ENCODE assay signal across 22 cellular contexts in the genomic region with DNA sequence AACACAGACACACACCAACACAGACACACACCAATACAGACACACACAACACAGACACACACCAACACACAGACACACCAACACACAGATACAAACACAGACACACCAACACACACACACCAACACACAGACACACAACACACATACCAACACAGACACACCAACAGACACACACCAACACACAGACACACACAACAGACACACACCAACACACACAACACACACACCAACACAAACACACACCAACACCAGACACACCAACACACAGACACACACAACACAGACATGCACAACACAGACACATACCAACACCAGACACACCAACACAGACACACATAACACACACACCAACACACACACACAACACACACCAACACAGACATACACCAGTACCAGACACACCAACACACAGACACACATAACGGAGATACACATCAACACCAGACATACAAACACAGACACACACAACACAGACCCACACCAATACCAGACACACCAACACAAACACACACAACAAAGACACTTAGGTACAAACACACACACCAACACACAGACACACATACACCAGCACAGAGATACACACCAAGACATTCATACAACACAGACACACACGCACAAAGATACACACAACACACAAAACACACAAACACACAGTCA. TPM values are rescaled to one million over a fixed set of nuclear protein-coding genes. Genes with fewer than 3 reads are reported as not detected.
DNase-seq lines count a peak whose midpoint lies in the region; ATAC-seq, FAIRE-seq and TF ChIP-seq lines count a peak whose summit lies in the region.
"Had no signal": no experiment of that assay in that cellular context is flagged by ENCODE, and none has a peak within 500 bp of the region (broad histone marks: within the 10 kb centered on the region; RNA-seq: fewer than 3 reads in every experiment).

No MANE protein-coding gene starts in this region.

- H3K4me1 ChIP-seq in HEK293 (ENCODE audit: control insufficient read depth, insufficient read depth, low read length) (0 out of 2 replicates have a peak, but pooled peaks cover 6% of the 10 kb centered on the region), GM12878 (ENCODE audit: control insufficient read depth, insufficient read depth, low read length) (no peaks in the 10 kb centered on the region), mesenchymal stem cell (ENCODE audit: control insufficient read depth, insufficient read depth, low read depth, low read length) (peaks cover 30% of the 10 kb centered on the region), mucosa of descending colon (ENCODE audit: low read depth) (peaks cover 12% of the 10 kb centered on the region)
- H3K4me1 ChIP-seq in CD4-positive, alpha-beta memory T cell (ENCODE audit: insufficient read depth, low read length) = no peaks in the 10 kb centered on the region
- H3K4me1 ChIP-seq: BLaER1, Caco-2 had no signal

- no peak for FAIRE-seq in GM12878 (lab: Jason Lieb, UNC)
- FAIRE-seq: GM19239, H54 had no signal

- no peak overlapping the region for H3K4ac ChIP-seq in mesenchymal stem cell (ENCODE audit: low read depth in 1 of 2, low read length in 2 of 2)

- H3K4me3 ChIP-seq in HEK293 (ENCODE audit: low read depth, low read length) = no peak overlapping the region
- H3K4me3 ChIP-seq in GM12878 = no peak overlapping the region
- H3K4me3 ChIP-seq in mesenchymal stem cell (ENCODE audit: insufficient read depth in 1 of 2, low read depth in 1 of 2, low read length in 2 of 2) = no peak overlapping the region
- H3K4me3 ChIP-seq in CD4-positive, alpha-beta memory T cell (ENCODE audit: low read length in 2 of 2) = no peak overlapping the region
- no peak overlapping the region for H3K4me3 ChIP-seq in mucosa of descending colon
- H3K4me3 ChIP-seq: BLaER1 had no signal

- no peaks in the 10 kb centered on the region for H3K79me1 ChIP-seq in mesenchymal stem cell (replicated peaks; ENCODE audit: low read length, poor library complexity, severe bottlenecking)

- POLR2A ChIA-PET in HEK293 (lab: Yijun Ruan, JAX) (no interaction called here), GM12878 (lab: Charles Lee) (no interaction called here)
- POLR2A ChIA-PET in CD4-positive, alpha-beta memory T cell (lab: Charles Lee; ENCODE audit: partially characterized antibody) = no interaction called here

- RAD21 ChIA-PET in GM12878 (lab: Charles Lee; ENCODE audit: unreplicated experiment) = no interaction called here

- TF ChIP-seq RAD21 in GM12878 (IDR thresholded peaks at IDR 0.05; ENCODE audit: insufficient read depth, low read depth, low read length) = no peak

- H3K27ac ChIP-seq in HEK293 (ENCODE audit: extremely low read depth, low read depth, low read length) = no peak overlapping the region
- H3K27ac ChIP-seq in GM12878 (ENCODE audit: control insufficient read depth, insufficient read depth) = no peak overlapping the region
- no peak overlapping the region for H3K27ac ChIP-seq in mesenchymal stem cell (ENCODE audit: low read length, poor library complexity, severe bottlenecking)
- no peak overlapping the region for H3K27ac ChIP-seq in CD4-positive, alpha-beta memory T cell (ENCODE audit: low read depth, low read length)
- H3K27ac ChIP-seq: BLaER1 had no signal

- no peak for TF ChIP-seq EP300 in GM12878 (IDR thresholded peaks at IDR 0.05; ENCODE audit: borderline replicate concordance in 1 of 2, control insufficient read depth in 1 of 2, low read depth in 2 of 2, low read length in 2 of 2)

- BruUV-seq in GM12878 (replicated peaks; lab: Mats Ljungman, UMichigan) = no TSS peak

- no peak overlapping the region for H2AFZ ChIP-seq in GM12878 (ENCODE audit: control insufficient read depth, low read depth, low read length)
- H2AFZ ChIP-seq in mesenchymal stem cell (ENCODE audit: low read depth, low read length) = no peak overlapping the region

- no peak overlapping the region for H2BK15ac ChIP-seq in mesenchymal stem cell (ENCODE audit: low read depth, poor library complexity, severe bottlenecking)

- TF ChIP-seq CTCF in HEK293 (tag by site-specific recombination; IDR thresholded peaks at IDR 0.05) (no peak), GM12878 (IDR thresholded peaks at IDR 0.05 in 2 of 3, conservative IDR thresholded peaks at IDR 0.05 in 1 of 3; ENCODE audit: control insufficient read depth in 2 of 3, extremely low read depth in 1 of 3, insufficient read depth in 1 of 3, low read depth in 3 of 3, low read length in 3 of 3) (no peak), mucosa of descending colon (IDR thresholded peaks at IDR 0.05) (no peak)

- no peaks in the 10 kb centered on the region for H3K4me1 Mint-ChIP-seq in CD4-positive, alpha-beta memory T cell
- H3K4me1 Mint-ChIP-seq: IgD-negative memory B cell had no signal

- intact Hi-C loops in GM12878 (cut with micrococcal nuclease; ENCODE audit: unreplicated experiment) (no loop called here), mucosa of descending colon (cut with DNase I, micrococcal nuclease) (no loop called here)
- intact Hi-C loops in CD4-positive, alpha-beta memory T cell (cut with micrococcal nuclease) = no loop called here

- H3K9me3 ChIP-seq in HEK293 (ENCODE audit: control insufficient read depth, insufficient read depth, low read depth, low read length) (no peaks in the 10 kb centered on the region), GM12878 (replicated peaks; ENCODE audit: control insufficient read depth, insufficient read depth, low read length) (no peaks in the 10 kb centered on the region), mesenchymal stem cell (ENCODE audit: control insufficient read depth, low read length) (no peaks in the 10 kb centered on the region), mucosa of descending colon (no peaks in the 10 kb centered on the region)
- H3K9me3 ChIP-seq in CD4-positive, alpha-beta memory T cell (ENCODE audit: control insufficient read depth in 1 of 2, low read length in 2 of 2) = no peaks in the 10 kb centered on the region
- H3K9me3 ChIP-seq: BLaER1, Caco-2 had no signal

- DNase-seq in GM12878 (ENCODE audit: low read depth, low spot score) = no peak
- no peak for DNase-seq in mesenchymal stem cell
- DNase-seq in CD4-positive, alpha-beta memory T cell = no peak
- no peak for DNase-seq in activated T-cell treated with anti-CD3 and anti-CD28 coated beads for 4 hours
- DNase-seq in mucosa of descending colon = no peak
- DNase-seq: Caco-2; CD4-positive, alpha-beta T cell; Karpas-422; MV-4-11; NCI-H1105 treated with DMSO at 0.1 percent for 48 hours; NCI-H2029 treated with DMSO at 0.1 percent for 48 hours; NCI-H345; NCI-H524 treated with DMSO at 0.1 percent for 48 hours; NCI-H82 had no signal

- H4K91ac ChIP-seq in mesenchymal stem cell (ENCODE audit: low read length) = peak overlapping the region; percentile 23

- peak overlapping the region; percentile 29 to 33 for H2BK12ac ChIP-seq in mesenchymal stem cell (ENCODE audit: low read length in 2 of 2)

- ATAC-seq in GM12878 (no peak), HG02884 (IDR thresholded peaks at IDR 0.05; ENCODE audit: unreplicated experiment) (no peak), mucosa of descending colon (no peak)
- ATAC-seq: Panc1, SK-N-SH treated with all-trans-retinoic acid at 6 μM for 48 hours had no signal

- H2BK5ac ChIP-seq in mesenchymal stem cell (ENCODE audit: low read depth, low read length, poor library complexity, severe bottlenecking) = no peak overlapping the region

- H3K18ac ChIP-seq in mesenchymal stem cell (ENCODE audit: low read depth in 1 of 2, low read length in 2 of 2) = peak overlapping the region in 1 of 2 experiments; percentile 2

- SMC1A ChIA-PET in GM12878 (lab: Charles Lee; ENCODE audit: uncharacterized antibody, unreplicated experiment) = no interaction called here

- H3K9ac ChIP-seq in GM12878 (ENCODE audit: control insufficient read depth, insufficient read depth, low read length) (no peak overlapping the region), mesenchymal stem cell (ENCODE audit: low read length) (no peak overlapping the region)
- H3K9ac ChIP-seq: BLaER1 had no signal

- H4K8ac ChIP-seq in mesenchymal stem cell (ENCODE audit: low read length) = no peak overlapping the region

- H2BK120ac ChIP-seq in mesenchymal stem cell (ENCODE audit: low read depth, low read length) = no peak overlapping the region

- CTCF ChIA-PET in HEK293 (lab: Yijun Ruan, JAX) (interaction anchor here (0.6 kb wide), 1 partner anchor 18 kb away, joined by 3 read pairs; no protein-coding TSS in a partner anchor), GM12878 (lab: Yijun Ruan, JAX) (no interaction called here)
- CTCF ChIA-PET in CD4-positive, alpha-beta memory T cell (lab: Charles Lee; ENCODE audit: partially characterized antibody) = no interaction called here

- in situ Hi-C loops in GM12878 (cut with MboI) = no loop called here

- no peak overlapping the region for H3K4me3 Mint-ChIP-seq in CD4-positive, alpha-beta memory T cell
- H3K4me3 Mint-ChIP-seq: CD4-positive, alpha-beta T cell; IgD-negative memory B cell had no signal

- H2AK5ac ChIP-seq in mesenchymal stem cell (ENCODE audit: low read length, severe bottlenecking) = no peak overlapping the region

- peaks cover 0 to 3% (median 0%) of the 10 kb centered on the region in 8 donors for H3K9me3 Mint-ChIP-seq in CD4-positive, alpha-beta memory T cell
- H3K9me3 Mint-ChIP-seq: CD4-positive, alpha-beta T cell had no signal

- no peaks in the 10 kb centered on the region for H3K27me3 Mint-ChIP-seq in CD4-positive, alpha-beta memory T cell
- H3K27me3 Mint-ChIP-seq: CD4-positive, alpha-beta T cell; IgD-negative memory B cell had no signal

- TF ChIP-seq POLR2A in GM12878 (IDR thresholded peaks at IDR 0.05; ENCODE audit: low read depth, low read length) = no peak

- peak overlapping the region in 1 of 2 experiments; percentile 29 for H3K14ac ChIP-seq in mesenchymal stem cell (ENCODE audit: low read length in 2 of 2)

- H3K27me3 ChIP-seq in GM12878 (replicated peaks in 1 of 2; ENCODE audit: control insufficient read depth in 2 of 2, insufficient read depth in 2 of 2, low read length in 1 of 2) (no peaks in the 10 kb centered on the region), mesenchymal stem cell (ENCODE audit: control insufficient read depth in 1 of 2, insufficient read depth in 1 of 2, low read length in 2 of 2) (no peaks in the 10 kb centered on the region)
- no peaks in the 10 kb centered on the region for H3K27me3 ChIP-seq in CD4-positive, alpha-beta memory T cell (ENCODE audit: insufficient read depth, low read length)
- H3K27me3 ChIP-seq: BLaER1 had no signal

- H3K23ac ChIP-seq in mesenchymal stem cell (ENCODE audit: low read length in 2 of 2) = no peak overlapping the region

- no peaks in the 10 kb centered on the region for H3K79me2 ChIP-seq in GM12878 (ENCODE audit: control insufficient read depth, insufficient read depth, low read length)

- peaks cover 16 to 33% of the 10 kb centered on the region in 2 donors for H3K36me3 Mint-ChIP-seq in CD4-positive, alpha-beta memory T cell

- H3K36me3 ChIP-seq in HEK293 (ENCODE audit: control insufficient read depth in 2 of 2, insufficient read depth in 1 of 2, low read length in 2 of 2) = peaks cover 0 to 5% of the 10 kb centered on the region in 2 experiments; a peak in 1 of 3 replicates
- H3K36me3 ChIP-seq in GM12878 (ENCODE audit: control insufficient read depth in 2 of 2, insufficient read depth in 2 of 2, low read length in 1 of 2) = no peaks in the 10 kb centered on the region
- H3K36me3 ChIP-seq in mesenchymal stem cell (ENCODE audit: control insufficient read depth in 1 of 2, insufficient read depth in 2 of 2, low read depth in 1 of 2, low read length in 2 of 2) = no peaks in the 10 kb centered on the region
- H3K36me3 ChIP-seq in CD4-positive, alpha-beta memory T cell (ENCODE audit: insufficient read depth, low read length) = no peaks in the 10 kb centered on the region
- no peaks in the 10 kb centered on the region for H3K36me3 ChIP-seq in mucosa of descending colon (ENCODE audit: low read depth)
- H3K36me3 ChIP-seq: BLaER1 had no signal

- H4K20me1 ChIP-seq in GM12878 (ENCODE audit: control insufficient read depth, insufficient read depth) = no peaks in the 10 kb centered on the region
- H4K20me1 ChIP-seq: BLaER1 had no signal

- H3K27ac Mint-ChIP-seq in CD4-positive, alpha-beta memory T cell = no peak overlapping the region
- H3K27ac Mint-ChIP-seq: CD4-positive, alpha-beta T cell; IgD-negative memory B cell had no signal

- WGBS in GM12878 (ENCODE audit: insufficient coverage, insufficient replicate concordance, low lambda C conversion rate, missing lambda C conversion rate) = 57% methylated on average over 2 of the region's 2 CpGs
- WGBS in mesenchymal stem cell = 90% methylated on average over 2 of the region's 2 CpGs

- H3K4me2 ChIP-seq in GM12878 (ENCODE audit: control insufficient read depth, insufficient read depth) (no peak overlapping the region), mesenchymal stem cell (ENCODE audit: low read length, poor library complexity, severe bottlenecking) (no peak overlapping the region)
- H3K4me2 ChIP-seq: BLaER1 had no signal

RNA-seq across cellular contexts. Expression of gene CDRT4, which starts 2.2 kb away (rescaled TPM):
- not detected in 2 replicates for total RNA-seq in GM12878 (2013; cell fraction: nucleolus; rRNA removed)
- 0.51 TPM in 1 of 2 replicates, not detected in the other for total RNA-seq in GM12878 (2014; rRNA removed)
- total RNA-seq in GM12878 (2014; rRNA removed; fragmentation: Illumina TruSeq; extraction: Trizol) = 0.45 and 0.46 TPM in 2 replicates
- total RNA-seq in GM12878 (2021) = 0.40 and 0.72 TPM in 2 replicates
- 1.6 TPM for polyA plus RNA-seq in GM12878 (2011; ENCODE audit: low read depth)
- not detected in 2 replicates for polyA plus RNA-seq in GM12878 (2011; rRNA removed)
- not detected in 2 replicates for polyA plus RNA-seq in GM12878 (2011; cell fraction: cytosol; rRNA removed)
- polyA plus RNA-seq in GM12878 (2011; cell fraction: nucleus; rRNA removed) = not detected in 2 replicates
- polyA plus RNA-seq in GM12878 (2012) = 1.0 and 2.3 TPM in 2 replicates
- polyA plus RNA-seq in GM12878 (2014; fragmentation: Illumina TruSeq; extraction: Trizol) = 0.62 and 1.1 TPM in 2 replicates
- under 1 TPM; 0.11 to 0.19 TPM for polyA plus RNA-seq in GM12878 (2014; fragmentation: Nextera tagmentation; extraction: Ambion mirVana)
- polyA plus RNA-seq in GM12878 (2014; rRNA removed) = 1.0 and 1.3 TPM in 2 replicates
- polyA plus RNA-seq in GM12878 (2016; fragmentation: Nextera tagmentation; extraction: Ambion mirVana) = not detected
- polyA minus RNA-seq in GM12878 (2011; rRNA and poly(A)+ RNA removed) = not detected in 2 replicates
- polyA minus RNA-seq in GM12878 (2011; cell fraction: cytosol; rRNA and poly(A)+ RNA removed) = not detected in 2 replicates
- not detected in 2 replicates for polyA minus RNA-seq in GM12878 (2011; cell fraction: nucleus; rRNA and poly(A)+ RNA removed)
- polyA plus RNA-seq in mesenchymal stem cell (2013, experiment 1 of 2) = 3.5 TPM
- 3.4 TPM for polyA plus RNA-seq in mesenchymal stem cell (2013, experiment 2 of 2)
- total RNA-seq in CD4-positive, alpha-beta memory T cell = 10 to 100 TPM in 1 of 2 experiments, 1 to 10 TPM in 1; 9.6 to 17.3 TPM
- 1 to 10 TPM; 1.9 to 2.0 TPM for polyA plus RNA-seq in CD4-positive, alpha-beta memory T cell
- total RNA-seq in mucosa of descending colon = 10 to 100 TPM in 1 of 3 donors, 1 to 10 TPM in 2; 4.8 to 17.5 (median 5.7) TPM
